10 cellular contexts compared by ENCODE assay signal in genomic region chr10:5546891-5547683, GRCh38. TPM values are rescaled to one million over a fixed set of nuclear protein-coding genes. Genes with fewer than 3 reads are reported as not detected.
DNase-seq lines count a peak whose midpoint lies in the region; ATAC-seq and TF ChIP-seq lines count a peak whose summit lies in the region.
"Had no signal": no experiment of that assay in that cellular context is flagged by ENCODE, and none has a peak within 500 bp of the region (broad histone marks: within the 10 kb centered on the region; RNA-seq: fewer than 3 reads in every experiment).

No MANE protein-coding gene starts in this region.

- H3K27me3 ChIP-seq in adrenal gland (no peaks in the 10 kb centered on the region), thoracic aorta (replicated peaks; ENCODE audit: insufficient read depth) (no peaks in the 10 kb centered on the region)

- H3K4me1 ChIP-seq in adrenal gland (replicated peaks in 1 of 2) (no peaks in the 10 kb centered on the region), thoracic aorta (ENCODE audit: control insufficient read depth in 1 of 2, low read depth in 2 of 2) (peaks cover 42 to 87% of the 10 kb centered on the region in 2 donors)

- H3K36me3 ChIP-seq in adrenal gland (replicated peaks in 1 of 2) (no peaks in the 10 kb centered on the region), thoracic aorta (no peaks in the 10 kb centered on the region)

- DNase-seq in NCI-H146 (lab: John Stamatoyannopoulos, UW) (peak; percentile 21), NCI-H146 treated with DMSO at 0.1 percent for 48 hours (lab: John Stamatoyannopoulos, UW; ENCODE audit: unreplicated experiment) (no peak), adrenal gland (no peak), islet precursor cell (peak; percentile 50), thoracic aorta (ENCODE audit: low spot score) (no peak), hippocampal formation (lab: John Stamatoyannopoulos, UW) (no peak), NCI-H2171 treated with DMSO at 0.1 percent for 48 hours (lab: John Stamatoyannopoulos, UW) (no peak)
- DNase-seq: retina had no signal

- 79 to 85% (median 83%) methylated on average over 7 of the region's 7 CpGs for WGBS in adrenal gland, 4 donors

- H3K9me3 ChIP-seq in adrenal gland (replicated peaks in 1 of 3), result peaks cover 0 to 8% (median 0%) of the 10 kb centered on the region in 3 donors
- H3K9me3 ChIP-seq in thoracic aorta, result peaks cover 3% of the 10 kb centered on the region

- intact Hi-C loops in adrenal gland (cut with DNase I), result no loop called here

- ATAC-seq in thoracic aorta (ENCODE audit: insufficient number of reproducible peaks, low FRiP score, low read depth) (no peak), GM21526 (IDR thresholded peaks at IDR 0.05; ENCODE audit: low FRiP score, unreplicated experiment) (no peak)

- TF ChIP-seq CTCF in adrenal gland (IDR thresholded peaks at IDR 0.05), result no peak
- no peak for TF ChIP-seq CTCF in thoracic aorta (IDR thresholded peaks at IDR 0.05)

- H3K27ac ChIP-seq in adrenal gland, result peak overlapping the region in 3 of 5 donors; percentile 34 to 74 (median 54)
- H3K27ac ChIP-seq in thoracic aorta, result peak overlapping the region; percentile 91

- TF ChIP-seq POLR2A in adrenal gland (IDR thresholded peaks at IDR 0.05), result no peak

- H3K4me3 ChIP-seq in adrenal gland (no peak overlapping the region), thoracic aorta (peak overlapping the region; percentile 58)

RNA-seq across cellular contexts. Expression of gene CALML3, which starts 22.3 kb away (rescaled TPM):
- total RNA-seq in adrenal gland (not detected), thoracic aorta (not detected)
- under 1 TPM in 1 of 3 donors, not detected in 2; 0.07 TPM for polyA plus RNA-seq in adrenal gland
- total RNA-seq: A673 had no signal

RNA-seq across cellular contexts. Expression of gene CALML5, which starts 47.7 kb away (rescaled TPM):
- total RNA-seq in adrenal gland (not detected), thoracic aorta (1 to 10 TPM in 1 of 2 donors, not detected in 1; 3.7 TPM)
- not detected for polyA plus RNA-seq in adrenal gland
- total RNA-seq: A673 had no signal

Comparison
In these comparisons a context has a peak if more than half of its experiments do, and no peak if none do; other contexts are left out.
1. DNase-seq: peak in NCI-H146 (single experiment) and islet precursor cell (single experiment); none in NCI-H146 treated with DMSO at 0.1 percent for 48 hours (single experiment), adrenal gland (0 of 7), thoracic aorta (single experiment), hippocampal formation (0 of 2) and NCI-H2171 treated with DMSO at 0.1 percent for 48 hours (single experiment).